Comparison of ENCODE assay signal across 1 cellular context in the genomic region with DNA sequence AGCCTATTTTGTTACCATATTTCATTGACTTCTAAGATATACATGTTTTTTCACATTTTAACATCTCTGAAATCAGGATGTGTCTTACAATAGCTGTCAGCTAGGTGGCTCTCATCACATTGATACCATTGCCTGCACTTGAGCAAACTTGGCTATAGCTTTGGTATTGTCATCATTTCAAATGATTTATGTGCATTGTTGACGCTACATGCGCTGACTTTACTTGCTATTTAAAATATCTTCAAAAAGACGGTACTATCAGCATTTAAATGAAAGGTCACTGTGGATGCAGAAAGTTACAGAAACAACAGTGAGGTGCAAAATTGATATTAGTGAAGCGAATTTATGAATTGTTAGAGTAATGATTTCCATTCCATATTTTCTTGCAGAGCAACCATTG.
TF ChIP-seq lines count a peak whose summit lies in the region.

No MANE protein-coding gene starts in this region.

TF ChIP-seq in H1, 55 proteins besides CTCF, POLR2A, EP300 and RAD21 (continued from another document):
- TF ChIP-seq CEBPB (IDR thresholded peaks at IDR 0.05; ENCODE audit: low read depth, low read length): no peak
- TF ChIP-seq TBP (IDR thresholded peaks at IDR 0.05; ENCODE audit: low read depth, low read length): no peak
- no peak for TF ChIP-seq KDM1A (IDR thresholded peaks at IDR 0.05; ENCODE audit: borderline replicate concordance, low read length)
- TF ChIP-seq SP4 (IDR thresholded peaks at IDR 0.05; ENCODE audit: low read length): no peak
- TF ChIP-seq, protein P1, sequence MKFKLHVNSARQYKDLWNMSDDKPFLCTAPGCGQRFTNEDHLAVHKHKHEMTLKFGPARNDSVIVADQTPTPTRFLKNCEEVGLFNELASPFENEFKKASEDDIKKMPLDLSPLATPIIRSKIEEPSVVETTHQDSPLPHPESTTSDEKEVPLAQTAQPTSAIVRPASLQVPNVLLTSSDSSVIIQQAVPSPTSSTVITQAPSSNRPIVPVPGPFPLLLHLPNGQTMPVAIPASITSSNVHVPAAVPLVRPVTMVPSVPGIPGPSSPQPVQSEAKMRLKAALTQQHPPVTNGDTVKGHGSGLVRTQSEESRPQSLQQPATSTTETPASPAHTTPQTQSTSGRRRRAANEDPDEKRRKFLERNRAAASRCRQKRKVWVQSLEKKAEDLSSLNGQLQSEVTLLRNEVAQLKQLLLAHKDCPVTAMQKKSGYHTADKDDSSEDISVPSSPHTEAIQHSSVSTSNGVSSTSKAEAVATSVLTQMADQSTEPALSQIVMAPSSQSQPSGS (IDR thresholded peaks at IDR 0.05; ENCODE audit: low read length): no peak
- no peak for TF ChIP-seq SIN3A (conservative IDR thresholded peaks at IDR 0.05 in 1 of 2, IDR thresholded peaks at IDR 0.05 in 1 of 2; ENCODE audit: low read depth in 1 of 2, low read length in 2 of 2)
